In the genomic region with DNA sequence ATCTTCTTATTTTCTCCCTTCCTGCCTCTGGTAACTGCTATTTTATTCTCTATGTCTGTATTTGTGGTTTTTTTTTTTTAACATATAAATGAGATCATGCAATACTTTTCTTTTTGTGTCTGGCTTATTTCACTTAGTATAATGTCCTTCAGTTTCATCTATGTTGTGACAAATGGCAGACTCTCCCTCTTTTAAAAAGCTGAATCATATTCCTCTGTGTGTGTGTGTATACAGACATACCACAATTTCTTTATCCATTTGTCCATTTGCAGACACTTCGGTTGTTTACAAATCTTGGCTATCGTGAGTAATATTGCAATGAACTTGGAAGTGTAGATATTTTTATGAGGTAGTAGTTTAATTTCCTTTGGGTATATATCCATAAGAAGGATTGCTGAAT, we compare ENCODE assay signal across 37 cellular contexts. TPM values are rescaled to one million over a fixed set of nuclear protein-coding genes. Genes with fewer than 3 reads are reported as not detected.
"Had no signal": no experiment of that assay in that cellular context is flagged by ENCODE, and none has a peak within 500 bp of the region (broad histone marks: within the 10 kb centered on the region; RNA-seq: fewer than 3 reads in every experiment).

No MANE protein-coding gene starts in this region.

- H3K9me3 ChIP-seq: adrenal gland, ascending aorta had no signal

- H3K36me3 ChIP-seq: adrenal gland, ascending aorta, brain microvascular endothelial cell, breast epithelium, cardiac muscle cell had no signal

- ATAC-seq: activated naive CD4-positive, alpha-beta T cell treated with anti-CD3 and anti-CD28 coated beads, Interleukin-2, amount 50 U/mL, for 72 hours; activated naive CD8-positive, alpha-beta T cell treated with anti-CD3 and anti-CD28 coated beads, Interleukin-2, amount 50 U/mL, for 24 hours; activated T-cell treated with anti-CD3 and anti-CD28 coated beads, Interleukin-2, amount 50 U/mL, for 4 hours; activated T-cell treated with anti-CD3 and anti-CD28 coated beads, Interleukin-2, amount 50 U/mL, for 72 hours; activated T-helper 17 cell treated with anti-CD3 and anti-CD28 coated beads, Interleukin-2, amount 50 U/mL, for 72 hours; body of pancreas had no signal

- H3K4me1 ChIP-seq: adrenal gland, ascending aorta, body of pancreas, breast epithelium had no signal

- H3K27ac ChIP-seq: adrenal gland, ascending aorta, body of pancreas, brain microvascular endothelial cell, breast epithelium, cardiac muscle cell had no signal

- H3K27me3 ChIP-seq: adrenal gland, ascending aorta, body of pancreas, brain microvascular endothelial cell, breast epithelium, cardiac muscle cell had no signal

- DNase-seq: activated effector memory CD4-positive, alpha-beta T cell treated with anti-CD3 and anti-CD28 coated beads, Interleukin-2, amount 50 U/mL, for 16 hours; activated effector memory CD4-positive, alpha-beta T cell treated with Interleukin-2 at 50 U/mL for 16 hours; activated gamma-delta T cell; activated gamma-delta T cell treated with Interleukin-2 at 50 U/mL for 16 hours; activated naive CD4-positive, alpha-beta T cell; activated naive CD4-positive, alpha-beta T cell treated with anti-CD3 and anti-CD28 coated beads for 36 hours; activated naive CD4-positive, alpha-beta T cell treated with anti-CD3 and anti-CD28 coated beads, Interleukin-2, amount 10 ng/mL, durations not matched to agents 7 days and 5 days; activated naive CD4-positive, alpha-beta T cell treated with anti-CD3 and anti-CD28 coated beads, Interleukin-2, amount 50 U/mL, for 16 hours; activated naive CD4-positive, alpha-beta T cell treated with Interleukin-2 at 50 U/mL for 16 hours; activated naive CD8-positive, alpha-beta T cell treated with anti-CD3 and anti-CD28 coated beads for 36 hours; activated naive CD8-positive, alpha-beta T cell treated with anti-CD3 and anti-CD28 coated beads, Interleukin-2, amount 10 ng/mL, durations not matched to agents 7 days and 5 days; activated naive CD8-positive, alpha-beta T cell treated with anti-CD3 and anti-CD28 coated beads, Interleukin-2, amount 50 U/mL, for 24 hours; activated T-cell treated with anti-CD3 and anti-CD28 coated beads for 4 hours; activated T-cell treated with anti-CD3 and anti-CD28 coated beads, Interleukin-2, amount 50 U/mL, for 1 hour; activated T-cell treated with anti-CD3 and anti-CD28 coated beads, Interleukin-2, amount 50 U/mL, for 24 hours; activated T-cell treated with anti-CD3 and anti-CD28 coated beads, Interleukin-2, amount 50 U/mL, for 4 hours; activated T-cell treated with anti-CD3 and anti-CD28 coated beads, Interleukin-2, amount 50 U/mL, for 48 hours; activated T-cell treated with anti-CD3 and anti-CD28 coated beads, Interleukin-2, amount 50 U/mL, for 72 hours; adrenal gland; amniotic stem cell; amygdala; anterior cingulate cortex; aorta; body of pancreas; brain microvascular endothelial cell; caudate nucleus; central memory CD4-positive, alpha-beta T cell; cerebellar nuclear complex had no signal

- H3K4me3 ChIP-seq: adrenal gland, ascending aorta, body of pancreas, breast epithelium, cardiac muscle cell had no signal

RNA-seq across cellular contexts. Expression of a gene that starts 7.0 kb away (rescaled TPM):
- total RNA-seq: activated naive CD4-positive, alpha-beta T cell treated with anti-CD3 and anti-CD28 coated beads for 36 hours; activated naive CD4-positive, alpha-beta T cell treated with anti-CD3 and anti-CD28 coated beads, Interleukin-2, amount 50 U/mL, for 72 hours; activated naive CD8-positive, alpha-beta T cell treated with anti-CD3 and anti-CD28 coated beads for 36 hours; activated naive CD8-positive, alpha-beta T cell treated with anti-CD3 and anti-CD28 coated beads, Interleukin-2, amount 10 ng/mL, durations not matched to agents 7 days and 5 days; activated T-cell treated with anti-CD3 and anti-CD28 coated beads, Interleukin-2, amount 50 U/mL, for 4 hours; activated T-cell treated with anti-CD3 and anti-CD28 coated beads, Interleukin-2, amount 50 U/mL, for 72 hours; activated T-helper 1 cell treated with anti-CD3 and anti-CD28 coated beads, Interleukin-12 subunit alpha, Interleukin-12 subunit beta, Interleukin-2, Interleukin-4 antibody, amounts not matched to agents 30 ng/mL and 10 ng/mL and 1 ng/mL, durations not matched to agents 14 hours and 24 hours and 36 hours; activated T-helper 17 cell treated with anti-CD3 and anti-CD28 coated beads, Interleukin-2, amount 50 U/mL, for 72 hours; activated T-helper 2 cell treated with anti-CD3 and anti-CD28 coated beads, Interferon-gamma antibody, Interleukin-2, Interleukin-4, amounts not matched to agents 10 μg/mL and 5 μg/mL and 100 μg/mL, durations not matched to agents 14 hours and 24 hours and 36 hours; aorta; astrocyte; chondrocyte had no signal
